Comparison of ENCODE assay signal across 8 cellular contexts in genomic region chr3:152200476-152201422, GRCh38.
DNase-seq lines count a peak whose midpoint lies in the region; ATAC-seq and TF ChIP-seq lines count a peak whose summit lies in the region.

No MANE protein-coding gene starts in this region.

- H3K9me3 Mint-ChIP-seq in stimulated activated naive B cell treated with anti-CD40 and anti-IgM and Interleukin-4, amounts not matched to agents 10 μg/mL and 1 μg/mL and 100 μg/mL, for 72 hours, result no peaks in the 10 kb centered on the region
- no peaks in the 10 kb centered on the region for H3K9me3 Mint-ChIP-seq in chondrocyte (ENCODE audit: low read depth)

- TF ChIP-seq CTCF in fibroblast of the aortic adventitia (IDR thresholded peaks at IDR 0.05; ENCODE audit: insufficient read depth, low read length) (no peak), chondrocyte (IDR thresholded peaks at IDR 0.05) (no peak)

- peak overlapping the region; percentile 89 for H3K27ac Mint-ChIP-seq in stimulated activated naive B cell treated with anti-CD40 and anti-IgM and Interleukin-4, amounts not matched to agents 10 μg/mL and 1 μg/mL and 100 μg/mL, for 72 hours
- H3K27ac Mint-ChIP-seq in chondrocyte (ENCODE audit: unreplicated experiment), result no peak overlapping the region

- H3K4me3 ChIP-seq in fibroblast of the aortic adventitia (ENCODE audit: low read depth, low read length), result no peak overlapping the region

- DNase-seq in OCI-M1 (lab: John Stamatoyannopoulos, UW) (peak; percentile 71), fibroblast of the aortic adventitia (ENCODE audit: low read depth) (peak; percentile 33), hippocampal formation (lab: John Stamatoyannopoulos, UW) (no peak), foreskin melanocyte (no peak), chondrocyte (ENCODE audit: low spot score) (no peak), HT-29 (ENCODE audit: low spot score) (no peak)
- DNase-seq in stimulated activated naive B cell treated with anti-CD40 and anti-IgM and Interleukin-4, amounts not matched to agents 10 μg/mL and 1 μg/mL and 100 μg/mL, for 72 hours, result no peak

- peaks cover 2 to 4% of the 10 kb centered on the region in 2 donors for H3K36me3 Mint-ChIP-seq in stimulated activated naive B cell treated with anti-CD40 and anti-IgM and Interleukin-4, amounts not matched to agents 10 μg/mL and 1 μg/mL and 100 μg/mL, for 72 hours
- H3K36me3 Mint-ChIP-seq in chondrocyte (ENCODE audit: low read depth), result no peaks in the 10 kb centered on the region

- ATAC-seq in GM21390 (IDR thresholded peaks at IDR 0.05; ENCODE audit: unreplicated experiment), result peak; percentile 23
- no peak for ATAC-seq in stimulated activated naive B cell treated with anti-CD40 and anti-IgM and Interleukin-4, amounts not matched to agents 10 μg/mL and 1 μg/mL and 100 μg/mL, for 72 hours (replicated peaks)

- H3K27me3 Mint-ChIP-seq in stimulated activated naive B cell treated with anti-CD40 and anti-IgM and Interleukin-4, amounts not matched to agents 10 μg/mL and 1 μg/mL and 100 μg/mL, for 72 hours, result no peaks in the 10 kb centered on the region
- no peaks in the 10 kb centered on the region for H3K27me3 Mint-ChIP-seq in chondrocyte (ENCODE audit: low read depth)

- H3K4me3 Mint-ChIP-seq in stimulated activated naive B cell treated with anti-CD40 and anti-IgM and Interleukin-4, amounts not matched to agents 10 μg/mL and 1 μg/mL and 100 μg/mL, for 72 hours, result peak overlapping the region; percentile 80 to 90
- no peak overlapping the region for H3K4me3 Mint-ChIP-seq in chondrocyte (ENCODE audit: unreplicated experiment)

- peaks cover 23 to 64% of the 10 kb centered on the region in 2 donors for H3K4me1 Mint-ChIP-seq in stimulated activated naive B cell treated with anti-CD40 and anti-IgM and Interleukin-4, amounts not matched to agents 10 μg/mL and 1 μg/mL and 100 μg/mL, for 72 hours
- H3K4me1 Mint-ChIP-seq in chondrocyte (ENCODE audit: low read depth), result peaks cover 52% of the 10 kb centered on the region

Comparison
In these comparisons a context has a peak if more than half of its experiments do, and no peak if none do; other contexts are left out.
1. DNase-seq: peak in OCI-M1 (single experiment) and fibroblast of the aortic adventitia (single experiment); none in stimulated activated naive B cell treated with anti-CD40 and anti-IgM and Interleukin-4, amounts not matched to agents 10 μg/mL and 1 μg/mL and 100 μg/mL, for 72 hours (single experiment), hippocampal formation (0 of 2), foreskin melanocyte (single experiment), chondrocyte (single experiment) and HT-29 (single experiment).